ENCODE assay signal across 1 cellular context in genomic region chr6:44073612-44074382, GRCh38.
A peak's percentile ranks its signal among the peaks of the same experiment; 100 is the strongest.
TF ChIP-seq lines count a peak whose summit lies in the region.

No MANE protein-coding gene starts in this region.

TF ChIP-seq in HepG2, 621 proteins besides CTCF, POLR2A, EP300 and RAD21 (continued from another document):
- TF ChIP-seq, protein P1, sequence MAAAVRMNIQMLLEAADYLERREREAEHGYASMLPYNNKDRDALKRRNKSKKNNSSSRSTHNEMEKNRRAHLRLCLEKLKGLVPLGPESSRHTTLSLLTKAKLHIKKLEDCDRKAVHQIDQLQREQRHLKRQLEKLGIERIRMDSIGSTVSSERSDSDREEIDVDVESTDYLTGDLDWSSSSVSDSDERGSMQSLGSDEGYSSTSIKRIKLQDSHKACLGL (CRISPR knock-in tag; IDR thresholded peaks at IDR 0.05), result peak; percentile 53
- TF ChIP-seq KDM4B (CRISPR knock-in tag; IDR thresholded peaks at IDR 0.05) (no peak), ZNF567 (CRISPR knock-in tag; IDR thresholded peaks at IDR 0.05; ENCODE audit: borderline replicate concordance) (0 out of 2 replicates have a peak, but pooled peaks have one; percentile 71), NCOA2 (CRISPR knock-in tag; IDR thresholded peaks at IDR 0.05) (no peak), AKAP8 (CRISPR knock-in tag; IDR thresholded peaks at IDR 0.05) (peak; percentile 48; the same call in 1 of the 2 replicates), NONO (IDR thresholded peaks at IDR 0.05) (no peak), NONO (CRISPR knock-in tag; conservative IDR thresholded peaks at IDR 0.05) (peak; percentile 55), ZNF281 (CRISPR knock-in tag; IDR thresholded peaks at IDR 0.05; ENCODE audit: borderline replicate concordance) (peak; percentile 64; the same call in 1 of the 2 replicates), NR3C1 (CRISPR knock-in tag; IDR thresholded peaks at IDR 0.05) (no peak), UBTF (CRISPR knock-in tag; IDR thresholded peaks at IDR 0.05) (0 out of 2 replicates have a peak, but pooled peaks have one; percentile 17), NFRKB (IDR thresholded peaks at IDR 0.05) (no peak), MAZ (IDR thresholded peaks at IDR 0.05; ENCODE audit: borderline replicate concordance, low read depth, low read length) (no peak; the same call in 1 of the 2 replicates), MAZ (CRISPR knock-in tag; IDR thresholded peaks at IDR 0.05; ENCODE audit: low read depth) (0 out of 2 replicates have a peak, but pooled peaks have one; percentile 11), SCMH1 (CRISPR knock-in tag; IDR thresholded peaks at IDR 0.05; ENCODE audit: borderline replicate concordance) (no peak), ATF7-NPFF (CRISPR knock-in tag; IDR thresholded peaks at IDR 0.05; ENCODE audit: low read depth) (no peak; the same call in 1 of the 2 replicates), RFX3 (CRISPR knock-in tag; IDR thresholded peaks at IDR 0.05) (no peak), TAF15 (IDR thresholded peaks at IDR 0.05; ENCODE audit: low read depth, low read length, poor library complexity, severe bottlenecking) (no peak), NKX3-1 (CRISPR knock-in tag; IDR thresholded peaks at IDR 0.05) (no peak), ZNF644 (CRISPR knock-in tag; IDR thresholded peaks at IDR 0.05; ENCODE audit: low read depth) (no peak), ZNF343 (CRISPR knock-in tag; IDR thresholded peaks at IDR 0.05) (no peak; the same call in 1 of the 2 replicates)
- TF ChIP-seq, protein P2, sequence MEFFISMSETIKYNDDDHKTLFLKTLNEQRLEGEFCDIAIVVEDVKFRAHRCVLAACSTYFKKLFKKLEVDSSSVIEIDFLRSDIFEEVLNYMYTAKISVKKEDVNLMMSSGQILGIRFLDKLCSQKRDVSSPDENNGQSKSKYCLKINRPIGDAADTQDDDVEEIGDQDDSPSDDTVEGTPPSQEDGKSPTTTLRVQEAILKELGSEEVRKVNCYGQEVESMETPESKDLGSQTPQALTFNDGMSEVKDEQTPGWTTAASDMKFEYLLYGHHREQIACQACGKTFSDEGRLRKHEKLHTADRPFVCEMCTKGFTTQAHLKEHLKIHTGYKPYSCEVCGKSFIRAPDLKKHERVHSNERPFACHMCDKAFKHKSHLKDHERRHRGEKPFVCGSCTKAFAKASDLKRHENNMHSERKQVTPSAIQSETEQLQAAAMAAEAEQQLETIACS (CRISPR knock-in tag; IDR thresholded peaks at IDR 0.05), result no peak
- TF ChIP-seq, protein P3, sequence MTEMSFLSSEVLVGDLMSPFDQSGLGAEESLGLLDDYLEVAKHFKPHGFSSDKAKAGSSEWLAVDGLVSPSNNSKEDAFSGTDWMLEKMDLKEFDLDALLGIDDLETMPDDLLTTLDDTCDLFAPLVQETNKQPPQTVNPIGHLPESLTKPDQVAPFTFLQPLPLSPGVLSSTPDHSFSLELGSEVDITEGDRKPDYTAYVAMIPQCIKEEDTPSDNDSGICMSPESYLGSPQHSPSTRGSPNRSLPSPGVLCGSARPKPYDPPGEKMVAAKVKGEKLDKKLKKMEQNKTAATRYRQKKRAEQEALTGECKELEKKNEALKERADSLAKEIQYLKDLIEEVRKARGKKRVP (CRISPR knock-in tag; IDR thresholded peaks at IDR 0.05), result no peak
